ENCODE assay signal across 8 cellular contexts in genomic region chr6:119077643-119078448, GRCh38. TPM values are rescaled to one million over a fixed set of nuclear protein-coding genes. Genes with fewer than 3 reads are reported as not detected.
DNase-seq lines count a peak whose midpoint lies in the region; ATAC-seq and TF ChIP-seq lines count a peak whose summit lies in the region.

No MANE protein-coding gene starts in this region.

- DNase-seq in DMS79 (lab: John Stamatoyannopoulos, UW) (peak; percentile 33), Karpas-422 (no peak), WERI-Rb-1 (peak; percentile 61), cardiac fibroblast (ENCODE audit: low read depth in 2 of 2) (peak; percentile 8 to 9), kidney tubule cell (ENCODE audit: low spot score) (peak; percentile 45), kidney glomerular epithelial cell (lab: John Stamatoyannopoulos, UW) (no peak)
- peak; percentile 58 to 64 for DNase-seq in stimulated activated CD4-positive, alpha-beta T cell treated with anti-CD3 and anti-CD28 coated beads, Interleukin-2, amount 100 ng/mL, for 24 hours

- H3K4me2 ChIP-seq in Karpas-422 (ENCODE audit: low read depth, low read length, poor library complexity, severe bottlenecking) = peak overlapping the region; percentile 46

- TF ChIP-seq CTCF in WERI-Rb-1 (IDR thresholded peaks at IDR 0.05; ENCODE audit: low read depth, low read length) (peak; percentile 68), cardiac fibroblast (IDR thresholded peaks at IDR 0.05; ENCODE audit: low read depth, low read length) (no peak)

- peak; percentile 42 for ATAC-seq in GM21576 (IDR thresholded peaks at IDR 0.05; ENCODE audit: unreplicated experiment)

- no peaks in the 10 kb centered on the region for H3K36me3 ChIP-seq in Karpas-422 (ENCODE audit: insufficient read depth, low read length)
- no peaks in the 10 kb centered on the region for H3K36me3 ChIP-seq in WERI-Rb-1

- no peak overlapping the region for H3K9ac ChIP-seq in Karpas-422 (ENCODE audit: low read length)

- no peaks in the 10 kb centered on the region for H3K9me3 ChIP-seq in Karpas-422 (ENCODE audit: low read length)
- peaks cover 6% of the 10 kb centered on the region for H3K9me3 ChIP-seq in WERI-Rb-1 (ENCODE audit: severe bottlenecking)

- H3K27ac ChIP-seq in Karpas-422 (ENCODE audit: low read length) (no peak overlapping the region), WERI-Rb-1 (peak overlapping the region; percentile 56)

- H3K4me3 ChIP-seq in Karpas-422 (ENCODE audit: low read length) = peak overlapping the region; percentile 58; the same call in 1 of the 2 replicates
- H3K4me3 ChIP-seq in WERI-Rb-1 (ENCODE audit: low read depth, low read length) = peak overlapping the region; percentile 57
- peak overlapping the region; percentile 46 to 61 for H3K4me3 ChIP-seq in cardiac fibroblast (replicated peaks in 1 of 2; ENCODE audit: low read depth in 2 of 2, low read length in 2 of 2)

- peaks cover 13% of the 10 kb centered on the region for H3K4me1 ChIP-seq in Karpas-422 (ENCODE audit: low read length)

- no peak overlapping the region for H2AFZ ChIP-seq in Karpas-422 (ENCODE audit: low read length)

- no peaks in the 10 kb centered on the region for H3K9me2 ChIP-seq in Karpas-422 (replicated peaks; ENCODE audit: insufficient read depth, low read length)

- H3K27me3 ChIP-seq in Karpas-422 (ENCODE audit: low read length) (peaks cover 3% of the 10 kb centered on the region; the same call in 1 of the 2 replicates), WERI-Rb-1 (ENCODE audit: insufficient read depth, low read depth, severe bottlenecking) (no peaks in the 10 kb centered on the region)

- H4K20me1 ChIP-seq in Karpas-422 (ENCODE audit: insufficient read depth, low read depth, low read length) = no peaks in the 10 kb centered on the region

- no peaks in the 10 kb centered on the region for H3K79me2 ChIP-seq in Karpas-422 (ENCODE audit: low read length)

RNA-seq across cellular contexts. Expression of gene FAM184A, which starts 0.6 kb away (rescaled TPM):
- total RNA-seq in Karpas-422 (2014; rRNA removed; shearing (Covaris generic); ENCODE audit: low replicate concordance) = 0.72 and 8.4 TPM in 2 replicates

Comparison
In these comparisons a context has a peak if more than half of its experiments do, and no peak if none do; other contexts are left out.
1. DNase-seq: peak in DMS79 (single experiment), WERI-Rb-1 (single experiment), cardiac fibroblast (2 of 2), kidney tubule cell (single experiment) and stimulated activated CD4-positive, alpha-beta T cell treated with anti-CD3 and anti-CD28 coated beads, Interleukin-2, amount 100 ng/mL, for 24 hours (2 of 2); none in Karpas-422 (single experiment) and kidney glomerular epithelial cell (single experiment).
2. Peak in every context shown above with its lines, with median percentiles within 50 percentile points of each other: H3K4me3 ChIP-seq.